Comparison of ENCODE assay signal across 1 cellular context in genomic region chr3:186241910-186242821, GRCh38.
TF ChIP-seq lines count a peak whose summit lies in the region.

No MANE protein-coding gene starts in this region.

TF ChIP-seq in K562, 482 proteins besides CTCF, POLR2A, EP300 and RAD21 (continued from another document):
- TF ChIP-seq SFPQ (IDR thresholded peaks at IDR 0.05; ENCODE audit: low read depth, low read length) (no peak), VEZF1 (CRISPR knock-in tag; IDR thresholded peaks at IDR 0.05) (peak; percentile 25; the same call in 1 of the 2 replicates), MAFG (tag; conservative IDR thresholded peaks at IDR 0.05) (peak; percentile 93), CBFA2T3 (IDR thresholded peaks at IDR 0.05) (no peak), FOS (IDR thresholded peaks at IDR 0.05; ENCODE audit: extremely low read depth, insufficient read length) (no peak), CTBP1 (IDR thresholded peaks at IDR 0.05; ENCODE audit: borderline replicate concordance) (peak; percentile 80), CBFA2T2 (conservative IDR thresholded peaks at IDR 0.05) (no peak), NFIC (IDR thresholded peaks at IDR 0.05) (0 out of 2 replicates have a peak, but pooled peaks have one; percentile 18), STAG1 (CRISPR knock-in tag; IDR thresholded peaks at IDR 0.05; ENCODE audit: borderline replicate concordance) (peak; percentile 56; the same call in 1 of the 2 replicates), SREBF1 (IDR thresholded peaks at IDR 0.05; ENCODE audit: borderline replicate concordance, low read depth, low read length) (no peak), SIRT6 (IDR thresholded peaks at IDR 0.05; ENCODE audit: low read depth, low read length) (no peak), ZNF277 (CRISPR knock-in tag; IDR thresholded peaks at IDR 0.05; ENCODE audit: borderline replicate concordance) (no peak), JUN (IDR thresholded peaks at IDR 0.05; ENCODE audit: borderline replicate concordance, low read depth, low read length) (peak; percentile 45; the same call in 1 of the 2 replicates), JUN (CRISPR knock-in tag; IDR thresholded peaks at IDR 0.05; ENCODE audit: borderline replicate concordance) (no peak), MEIS2 (IDR thresholded peaks at IDR 0.05; ENCODE audit: partially characterized antibody) (peak; percentile 16), DPF2 (IDR thresholded peaks at IDR 0.05) (peak; percentile 69), SRSF9 (IDR thresholded peaks at IDR 0.05; ENCODE audit: borderline replicate concordance, low read depth, low read length) (no peak), ETV5 (CRISPR knock-in tag; IDR thresholded peaks at IDR 0.05; ENCODE audit: low read depth) (peak; percentile 54; the same call in 1 of the 2 replicates), THRB (CRISPR knock-in tag; conservative IDR thresholded peaks at IDR 0.05) (0 out of 2 replicates have a peak, but pooled peaks have one; percentile 47), GMEB1 (CRISPR knock-in tag; IDR thresholded peaks at IDR 0.05) (0 out of 2 replicates have a peak, but pooled peaks have one; percentile 24), GTF3C2 (IDR thresholded peaks at IDR 0.05; ENCODE audit: borderline replicate concordance, extremely low read depth, insufficient read length) (no peak), ZNF592 (IDR thresholded peaks at IDR 0.05) (peak; percentile 27; the same call in 1 of the 2 replicates), HOXB6 (CRISPR knock-in tag; IDR thresholded peaks at IDR 0.05; ENCODE audit: borderline replicate concordance) (no peak), E2F6 (IDR thresholded peaks at IDR 0.05; ENCODE audit: borderline replicate concordance in 1 of 2, extremely low read depth in 1 of 2, insufficient read depth in 1 of 2, insufficient read length in 1 of 2, low read depth in 1 of 2, low read length in 1 of 2, poor library complexity in 1 of 2, severe bottlenecking in 1 of 2) (peak in 1 of 2 experiments; percentile 22), LARP7 (IDR thresholded peaks at IDR 0.05) (no peak)
